ENCODE assay signal across 13 cellular contexts in the genomic region with DNA sequence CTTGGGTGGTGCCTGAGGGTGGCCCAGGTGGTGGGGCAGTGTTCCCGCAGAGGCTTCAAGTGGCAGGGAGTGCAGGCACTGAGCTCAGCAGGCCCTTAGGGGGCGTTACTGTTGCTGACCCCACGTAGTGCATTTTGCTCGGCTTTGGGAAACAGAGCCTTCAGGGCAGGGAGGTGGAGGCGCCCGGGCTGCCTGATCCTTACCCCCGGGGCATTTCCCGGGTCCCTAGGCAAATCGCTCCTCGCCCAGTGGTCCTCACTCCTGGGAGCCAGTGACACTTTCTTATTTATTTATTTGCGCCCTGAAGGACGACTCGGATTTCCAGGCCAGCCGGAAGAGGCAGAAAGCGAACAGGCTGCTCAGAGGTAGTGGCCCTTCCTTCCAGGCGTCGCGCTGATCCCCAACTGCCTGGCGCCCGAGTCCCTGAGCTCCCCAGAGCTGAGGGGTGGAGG. TPM values are rescaled to one million over a fixed set of nuclear protein-coding genes. Genes with fewer than 3 reads are reported as not detected.
DNase-seq lines count a peak whose midpoint lies in the region; ATAC-seq and TF ChIP-seq lines count a peak whose summit lies in the region.
"Had no signal": no experiment of that assay in that cellular context is flagged by ENCODE, and none has a peak within 500 bp of the region (broad histone marks: within the 10 kb centered on the region; RNA-seq: fewer than 3 reads in every experiment).

No MANE protein-coding gene starts in this region.

- H3K9ac ChIP-seq in Loucy (ENCODE audit: low read depth, low read length, poor library complexity, severe bottlenecking) = no peak overlapping the region

- no peaks in the 10 kb centered on the region for H3K79me2 ChIP-seq in Loucy (ENCODE audit: insufficient read depth, low read length)

- CTCF ChIA-PET in activated CD4-positive, alpha-beta memory T cell treated with anti-CD3 and anti-CD28 coated beads for 36 hours (lab: Charles Lee) = interaction anchor here (1.0 to 5.6 kb wide), 7 partner anchors 11 to 270 kb away, joined by 3 to 34 read pairs (median 3); partner anchors contain the start of gene FOXB1
- CTCF ChIA-PET in activated CD4-positive, alpha-beta memory T cell treated with anti-CD3 and anti-CD28 coated beads, Interleukin-2, amount 10 ng/mL, durations not matched to agents 7 days and 5 days (lab: Charles Lee) = interaction anchor here (0.8 to 3.1 kb wide), 5 partner anchors 10 to 332 kb away, joined by 3 to 18 read pairs (median 3); partner anchors contain the start of gene FOXB1

- DNase-seq in activated CD4-positive, alpha-beta memory T cell treated with anti-CD3 and anti-CD28 coated beads for 36 hours = peak; percentile 35
- DNase-seq in activated CD4-positive, alpha-beta memory T cell treated with anti-CD3 and anti-CD28 coated beads, Interleukin-2, amount 10 ng/mL, durations not matched to agents 7 days and 5 days = no peak
- DNase-seq in ecto neural progenitor cell (ENCODE audit: low spot score) = peak; percentile 79
- no peak for DNase-seq in stimulated activated naive CD8-positive, alpha-beta T cell treated with anti-CD3 and anti-CD28 coated beads, Interleukin-15, Interleukin-2, amounts not matched to agents 100 U/mL and 50 U/mL, for 24 hours
- no peak for DNase-seq in NCI-H1930 (lab: John Stamatoyannopoulos, UW)
- DNase-seq in Peyer's patch = no peak
- DNase-seq: NCI-H1694 had no signal

- H3K4me3 ChIP-seq in Loucy (ENCODE audit: low read length, poor library complexity, severe bottlenecking) (no peak overlapping the region), Peyer's patch (no peak overlapping the region)
- H3K4me3 ChIP-seq: vagina had no signal

- H3K4me2 ChIP-seq in Loucy (ENCODE audit: low read depth, low read length, poor library complexity, severe bottlenecking) = no peak overlapping the region

- no peaks in the 10 kb centered on the region for H3F3A ChIP-seq in Loucy (ENCODE audit: low read depth)

- no peak overlapping the region for H3K27ac ChIP-seq in Peyer's patch
- H3K27ac ChIP-seq: vagina, VCaP had no signal

- no peaks in the 10 kb centered on the region for H3K27me3 ChIP-seq in Loucy (ENCODE audit: insufficient read depth, low read length, poor library complexity, severe bottlenecking)
- peaks cover 0 to 66% of the 10 kb centered on the region in 2 donors for H3K27me3 ChIP-seq in Peyer's patch

- peak; percentile 45 for TF ChIP-seq CTCF in Loucy (conservative IDR thresholded peaks at IDR 0.05; ENCODE audit: low read length)
- TF ChIP-seq CTCF in Peyer's patch (IDR thresholded peaks at IDR 0.05) = no peak

- peak; percentile 54 for ATAC-seq in stimulated activated naive CD8-positive, alpha-beta T cell treated with anti-CD3 and anti-CD28 coated beads, Interleukin-15, Interleukin-2, amounts not matched to agents 100 U/mL and 50 U/mL, for 24 hours
- no peak for ATAC-seq in HG03045 (IDR thresholded peaks at IDR 0.05; ENCODE audit: unreplicated experiment)

- POLR2A ChIA-PET in activated CD4-positive, alpha-beta memory T cell treated with anti-CD3 and anti-CD28 coated beads for 36 hours (lab: Charles Lee) = interaction anchor here (1.2 kb wide), 1 partner anchor 10 kb away, joined by 6 read pairs; the partner anchor contains the start of gene FOXB1
- POLR2A ChIA-PET in activated CD4-positive, alpha-beta memory T cell treated with anti-CD3 and anti-CD28 coated beads, Interleukin-2, amount 10 ng/mL, durations not matched to agents 7 days and 5 days (lab: Charles Lee) = interaction anchor here (3.6 kb wide), 1 partner anchor 10 kb away, joined by 19 read pairs; the partner anchor contains the start of gene FOXB1

- H3K27me3 Mint-ChIP-seq in activated CD4-positive, alpha-beta memory T cell treated with anti-CD3 and anti-CD28 coated beads for 36 hours = peaks cover 73% of the 10 kb centered on the region
- peaks cover 89% of the 10 kb centered on the region for H3K27me3 Mint-ChIP-seq in activated CD4-positive, alpha-beta memory T cell treated with anti-CD3 and anti-CD28 coated beads, Interleukin-2, amount 10 ng/mL, durations not matched to agents 7 days and 5 days

- no peaks in the 10 kb centered on the region for H3K9me3 ChIP-seq in Loucy (ENCODE audit: insufficient read depth, low read depth, low read length)
- H3K9me3 ChIP-seq in Peyer's patch = no peaks in the 10 kb centered on the region
- H3K9me3 ChIP-seq: vagina had no signal

- H3K36me3 ChIP-seq in Loucy (ENCODE audit: insufficient read depth, low read length) (no peaks in the 10 kb centered on the region), Peyer's patch (no peaks in the 10 kb centered on the region)
- H3K36me3 ChIP-seq: vagina had no signal

- no peak overlapping the region for H3K4me3 Mint-ChIP-seq in activated CD4-positive, alpha-beta memory T cell treated with anti-CD3 and anti-CD28 coated beads for 36 hours
- no peak overlapping the region for H3K4me3 Mint-ChIP-seq in activated CD4-positive, alpha-beta memory T cell treated with anti-CD3 and anti-CD28 coated beads, Interleukin-2, amount 10 ng/mL, durations not matched to agents 7 days and 5 days

- H3K4me1 ChIP-seq in Loucy (ENCODE audit: insufficient read depth, low read length, poor library complexity, severe bottlenecking) = peaks cover 30% of the 10 kb centered on the region
- peaks cover 0 to 12% (median 0%) of the 10 kb centered on the region in 4 donors for H3K4me1 ChIP-seq in Peyer's patch

- H3K36me3 Mint-ChIP-seq in activated CD4-positive, alpha-beta memory T cell treated with anti-CD3 and anti-CD28 coated beads for 36 hours = no peaks in the 10 kb centered on the region
- peaks cover 4% of the 10 kb centered on the region for H3K36me3 Mint-ChIP-seq in activated CD4-positive, alpha-beta memory T cell treated with anti-CD3 and anti-CD28 coated beads, Interleukin-2, amount 10 ng/mL, durations not matched to agents 7 days and 5 days (ENCODE audit: low read depth)
- H3K36me3 Mint-ChIP-seq: activated naive CD8-positive, alpha-beta T cell had no signal

- H3K9me3 Mint-ChIP-seq in activated CD4-positive, alpha-beta memory T cell treated with anti-CD3 and anti-CD28 coated beads for 36 hours = no peaks in the 10 kb centered on the region
- no peaks in the 10 kb centered on the region for H3K9me3 Mint-ChIP-seq in activated CD4-positive, alpha-beta memory T cell treated with anti-CD3 and anti-CD28 coated beads, Interleukin-2, amount 10 ng/mL, durations not matched to agents 7 days and 5 days

- TF ChIP-seq POLR2A in Peyer's patch (IDR thresholded peaks at IDR 0.05) = no peak

- intact Hi-C loops in activated CD4-positive, alpha-beta memory T cell treated with anti-CD3 and anti-CD28 coated beads for 36 hours (cut with micrococcal nuclease) = loop anchor here (10.0 kb wide), 1 partner anchor 239 kb away; no protein-coding TSS in a partner anchor

- H3K27ac Mint-ChIP-seq in activated CD4-positive, alpha-beta memory T cell treated with anti-CD3 and anti-CD28 coated beads for 36 hours = peak overlapping the region; percentile 54
- H3K27ac Mint-ChIP-seq in activated CD4-positive, alpha-beta memory T cell treated with anti-CD3 and anti-CD28 coated beads, Interleukin-2, amount 10 ng/mL, durations not matched to agents 7 days and 5 days = no peak overlapping the region

- no peaks in the 10 kb centered on the region for H4K20me1 ChIP-seq in Loucy (ENCODE audit: insufficient read depth, low read length, poor library complexity, severe bottlenecking)

- H3K9me2 ChIP-seq in Loucy (replicated peaks; ENCODE audit: low read depth, low read length) = no peaks in the 10 kb centered on the region

- peaks cover 35% of the 10 kb centered on the region for H3K4me1 Mint-ChIP-seq in activated CD4-positive, alpha-beta memory T cell treated with anti-CD3 and anti-CD28 coated beads for 36 hours (ENCODE audit: low read depth)
- peaks cover 49% of the 10 kb centered on the region for H3K4me1 Mint-ChIP-seq in activated CD4-positive, alpha-beta memory T cell treated with anti-CD3 and anti-CD28 coated beads, Interleukin-2, amount 10 ng/mL, durations not matched to agents 7 days and 5 days

- no peak overlapping the region for H2AFZ ChIP-seq in Loucy (ENCODE audit: low read length)

RNA-seq across cellular contexts. Expression of gene FOXB1, which starts 10.1 kb away (rescaled TPM):
- 1 to 10 TPM; 1.5 to 2.0 TPM for total RNA-seq in activated CD4-positive, alpha-beta memory T cell treated with anti-CD3 and anti-CD28 coated beads for 36 hours
- 1 to 10 TPM; 3.7 to 5.2 TPM for total RNA-seq in activated CD4-positive, alpha-beta memory T cell treated with anti-CD3 and anti-CD28 coated beads, Interleukin-2, amount 10 ng/mL, durations not matched to agents 7 days and 5 days
- total RNA-seq in Peyer's patch = not detected
- total RNA-seq: skeletal muscle tissue, vagina had no signal

Comparison
In these comparisons a context has a peak if more than half of its experiments do, and no peak if none do; other contexts are left out.
1. DNase-seq: peak in activated CD4-positive, alpha-beta memory T cell treated with anti-CD3 and anti-CD28 coated beads for 36 hours (single experiment) and ecto neural progenitor cell (single experiment); none in activated CD4-positive, alpha-beta memory T cell treated with anti-CD3 and anti-CD28 coated beads, Interleukin-2, amount 10 ng/mL, durations not matched to agents 7 days and 5 days (single experiment), stimulated activated naive CD8-positive, alpha-beta T cell treated with anti-CD3 and anti-CD28 coated beads, Interleukin-15, Interleukin-2, amounts not matched to agents 100 U/mL and 50 U/mL, for 24 hours (single experiment), NCI-H1930 (0 of 2) and Peyer's patch (0 of 3).